In genomic region chr4:8082517-8083055, GRCh38 we compare ENCODE assay signal across 15 cellular contexts.
"Had no signal": no experiment of that assay in that cellular context is flagged by ENCODE, and none has a peak within 500 bp of the region (broad histone marks: within the 10 kb centered on the region; RNA-seq: fewer than 3 reads in every experiment).

No MANE protein-coding gene starts in this region.

- DNase-seq: activated CD4-positive, alpha-beta T cell treated with anti-CD3 and anti-CD28 coated beads for 48 hours; activated CD8-positive, alpha-beta T cell treated with anti-CD3 and anti-CD28 coated beads for 36 hours; activated effector memory CD4-positive, alpha-beta T cell treated with Interleukin-2 at 50 U/mL for 16 hours; activated T-cell treated with anti-CD3 and anti-CD28 coated beads, Interleukin-2, amount 50 U/mL, for 4 hours; adrenal gland; cerebellar nuclear complex; endodermal cell; naive thymus-derived CD8-positive, alpha-beta T cell; stimulated activated CD4-positive, alpha-beta T cell treated with anti-CD3 and anti-CD28 coated beads, Interleukin-4, amount 100 ng/mL, for 24 hours; stimulated activated naive CD4-positive, alpha-beta T cell; trophoblast cell had no signal

- H3K9me3 Mint-ChIP-seq: activated CD8-positive, alpha-beta T cell treated with anti-CD3 and anti-CD28 coated beads for 36 hours; activated naive CD4-positive, alpha-beta T cell treated with anti-CD3 and anti-CD28 coated beads, Interleukin-2, amount 50 U/mL, for 24 hours; activated T-cell treated with anti-CD3 and anti-CD28 coated beads, Interleukin-2, amount 50 U/mL, for 4 hours; brain; endodermal cell; naive thymus-derived CD8-positive, alpha-beta T cell; T-helper 1 cell treated with Interleukin-12 subunit alpha and Interleukin-12 subunit beta and Interleukin-4 antibody, amounts not matched to agents 30 μg/mL and 1 μg/mL, for 36 hours had no signal

- H3K27me3 Mint-ChIP-seq: activated CD8-positive, alpha-beta T cell treated with anti-CD3 and anti-CD28 coated beads for 36 hours; activated naive CD4-positive, alpha-beta T cell treated with anti-CD3 and anti-CD28 coated beads, Interleukin-2, amount 50 U/mL, for 24 hours; naive thymus-derived CD8-positive, alpha-beta T cell had no signal

- FAIRE-seq: islet of Langerhans had no signal

- H3K27ac Mint-ChIP-seq: activated CD8-positive, alpha-beta T cell treated with anti-CD3 and anti-CD28 coated beads for 36 hours; activated naive CD4-positive, alpha-beta T cell treated with anti-CD3 and anti-CD28 coated beads, Interleukin-2, amount 50 U/mL, for 24 hours; endodermal cell; T-helper 1 cell treated with Interleukin-12 subunit alpha and Interleukin-12 subunit beta and Interleukin-4 antibody, amounts not matched to agents 30 μg/mL and 1 μg/mL, for 36 hours had no signal

- H3K36me3 Mint-ChIP-seq: activated naive CD4-positive, alpha-beta T cell treated with anti-CD3 and anti-CD28 coated beads, Interleukin-2, amount 50 U/mL, for 24 hours; brain; naive thymus-derived CD8-positive, alpha-beta T cell had no signal

- H3K4me3 Mint-ChIP-seq: activated CD8-positive, alpha-beta T cell treated with anti-CD3 and anti-CD28 coated beads for 36 hours; activated naive CD4-positive, alpha-beta T cell treated with anti-CD3 and anti-CD28 coated beads, Interleukin-2, amount 50 U/mL, for 24 hours; activated T-cell treated with anti-CD3 and anti-CD28 coated beads, Interleukin-2, amount 50 U/mL, for 4 hours; brain; endodermal cell; naive thymus-derived CD8-positive, alpha-beta T cell; T-helper 1 cell treated with Interleukin-12 subunit alpha and Interleukin-12 subunit beta and Interleukin-4 antibody, amounts not matched to agents 30 μg/mL and 1 μg/mL, for 36 hours had no signal

- H3K4me1 Mint-ChIP-seq: activated naive CD4-positive, alpha-beta T cell treated with anti-CD3 and anti-CD28 coated beads, Interleukin-2, amount 50 U/mL, for 24 hours had no signal
